In the genomic region with DNA sequence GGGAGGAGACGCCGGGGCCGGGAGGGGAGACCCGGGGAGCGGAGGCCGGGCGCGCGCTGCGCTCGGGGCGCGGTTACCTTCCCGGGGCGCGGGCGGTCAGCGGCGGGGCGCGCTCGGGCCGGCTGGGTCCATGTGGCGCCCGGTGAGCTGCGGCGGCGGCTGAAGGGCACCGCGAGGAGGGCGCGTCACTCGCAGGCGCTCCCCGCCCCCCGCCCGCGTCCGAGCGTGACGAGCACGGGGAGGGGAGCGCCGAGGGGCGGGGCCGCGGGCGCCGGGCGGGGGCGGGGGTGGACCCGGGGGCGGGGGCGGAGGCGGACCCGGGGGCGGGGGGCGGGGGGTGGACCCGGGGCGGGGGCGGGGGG, we compare ENCODE assay signal across 8 cellular contexts. TPM values are rescaled to one million over a fixed set of nuclear protein-coding genes. Genes with fewer than 3 reads are reported as not detected.
DNase-seq lines count a peak whose midpoint lies in the region; ATAC-seq and TF ChIP-seq lines count a peak whose summit lies in the region.

A gene (minus strand): TSS at position 161 of the 362 bp plus-strand sequence. CDS start 1,607 bp downstream, outside the sequence.

- H3K4me1 Mint-ChIP-seq in activated T-helper 17 cell treated with anti-CD3 and anti-CD28 coated beads, Interleukin-2, amount 50 U/mL, for 72 hours, result no peaks in the 10 kb centered on the region

- H3K9me3 Mint-ChIP-seq in activated T-helper 17 cell treated with anti-CD3 and anti-CD28 coated beads, Interleukin-2, amount 50 U/mL, for 72 hours, result no peaks in the 10 kb centered on the region

- peaks cover 27% of the 10 kb centered on the region for H3K27me3 Mint-ChIP-seq in activated T-helper 17 cell treated with anti-CD3 and anti-CD28 coated beads, Interleukin-2, amount 50 U/mL, for 72 hours

- H3K27ac Mint-ChIP-seq in activated T-helper 17 cell treated with anti-CD3 and anti-CD28 coated beads, Interleukin-2, amount 50 U/mL, for 72 hours, result no peak within 1 kb of the TSS

- H3K4me3 Mint-ChIP-seq in activated T-helper 17 cell treated with anti-CD3 and anti-CD28 coated beads, Interleukin-2, amount 50 U/mL, for 72 hours, result peak within 1 kb of the TSS; percentile 10

- no peak for ATAC-seq in activated T-helper 17 cell treated with anti-CD3 and anti-CD28 coated beads, Interleukin-2, amount 50 U/mL, for 72 hours (replicated peaks)
- ATAC-seq in left lobe of liver (peak; percentile 57), GM21390 (IDR thresholded peaks at IDR 0.05; ENCODE audit: unreplicated experiment) (no peak)

- in situ Hi-C loops in GM13977 (cut with MboI; ENCODE audit: low pct_unique_long_range_greater_than_20kb, low sequenced_read_pairs, unreplicated experiment), result no loop called here

- no peak for TF ChIP-seq CTCF in GM13977 (IDR thresholded peaks at IDR 0.05; ENCODE audit: extremely low read depth, insufficient read depth, missing control alignments)

- DNase-seq in AG20443 (ENCODE audit: low spot score) (peak; percentile 62), GM13977 (ENCODE audit: low spot score) (peak; percentile 74), left lobe of liver (ENCODE audit: low spot score) (no peak), occipital lobe (lab: John Stamatoyannopoulos, UW) (no peak), foreskin melanocyte (no peak), NCI-H2107 treated with DMSO at 0.1 percent for 48 hours (lab: John Stamatoyannopoulos, UW; ENCODE audit: unreplicated experiment) (no peak)

- peaks cover 7% of the 10 kb centered on the region for H3K36me3 Mint-ChIP-seq in activated T-helper 17 cell treated with anti-CD3 and anti-CD28 coated beads, Interleukin-2, amount 50 U/mL, for 72 hours (ENCODE audit: low read depth)

RNA-seq across cellular contexts. Expression of the gene that starts here (rescaled TPM):
- 1 to 10 TPM in 1 of 2 donors, under 1 TPM in 1; 0.50 to 3.6 TPM for total RNA-seq in activated T-helper 17 cell treated with anti-CD3 and anti-CD28 coated beads, Interleukin-2, amount 50 U/mL, for 72 hours
- 1.5 TPM for total RNA-seq in left lobe of liver
- 1.6 TPM for total RNA-seq in occipital lobe

Comparison
In these comparisons a context has a peak if more than half of its experiments do, and no peak if none do; other contexts are left out.
1. DNase-seq: peak in AG20443 (single experiment) and GM13977 (single experiment); none in left lobe of liver (single experiment), occipital lobe (single experiment), foreskin melanocyte (single experiment) and NCI-H2107 treated with DMSO at 0.1 percent for 48 hours (single experiment).